Comparison of ENCODE assay signal across 15 cellular contexts in the genomic region with DNA sequence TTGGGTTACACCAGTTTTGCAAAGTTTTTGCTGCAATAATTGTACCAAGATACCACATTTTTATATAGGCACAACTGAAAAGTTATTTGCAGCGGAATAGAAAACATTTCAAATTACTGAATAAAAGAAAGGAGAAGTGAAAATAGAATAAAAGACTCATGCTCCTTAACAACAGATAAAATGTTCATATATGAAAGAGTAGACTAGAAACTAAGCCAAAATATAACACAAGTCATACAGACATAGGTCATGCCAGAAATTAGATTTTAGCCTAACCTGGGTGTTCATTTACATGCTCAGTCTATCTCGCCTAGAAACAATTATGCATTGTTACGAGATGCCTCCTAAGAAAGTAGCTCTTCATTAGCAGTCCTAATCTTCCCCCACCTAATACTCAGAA.
"Had no signal": no experiment of that assay in that cellular context is flagged by ENCODE, and none has a peak within 500 bp of the region (broad histone marks: within the 10 kb centered on the region; RNA-seq: fewer than 3 reads in every experiment).

No MANE protein-coding gene starts in this region.

- H3K27me3 ChIP-seq: ascending aorta, gastroesophageal sphincter, right atrium auricular region, transverse colon had no signal

- H3K27ac ChIP-seq: right atrium auricular region, transverse colon had no signal

- DNase-seq: activated CD4-positive, alpha-beta memory T cell treated with anti-CD3 and anti-CD28 coated beads, Interleukin-2, amount 10 ng/mL, durations not matched to agents 7 days and 5 days; activated CD4-positive, alpha-beta T cell treated with anti-CD3 and anti-CD28 coated beads for 4 hours; activated naive CD4-positive, alpha-beta T cell treated with anti-CD3 and anti-CD28 coated beads, Interleukin-2, amount 10 ng/mL, durations not matched to agents 7 days and 5 days; activated T-cell treated with anti-CD3 and anti-CD28 coated beads, Interleukin-2, amount 50 U/mL, for 24 hours; endodermal cell; mesenchymal stem cell; stimulated activated CD4-positive, alpha-beta T cell treated with anti-CD3 and anti-CD28 coated beads, Interleukin-15, amount 100 ng/mL, for 24 hours; stimulated activated CD4-positive, alpha-beta T cell treated with anti-CD3 and anti-CD28 coated beads, Interleukin-4, amount 100 ng/mL, for 24 hours; stimulated activated naive CD4-positive, alpha-beta T cell treated with Interleukin-2 at 50 U/mL for 16 hours; transverse colon had no signal

- H3K36me3 ChIP-seq: ascending aorta, gastroesophageal sphincter, right atrium auricular region, transverse colon had no signal

- H3K9me3 ChIP-seq: ascending aorta, gastroesophageal sphincter, right atrium auricular region, transverse colon had no signal

- H3K4me3 ChIP-seq: gastroesophageal sphincter, right atrium auricular region, skin epidermis, transverse colon had no signal

- ATAC-seq: gastroesophageal sphincter, WTC11 had no signal

- H3K4me1 ChIP-seq: transverse colon had no signal
